In the genomic region with DNA sequence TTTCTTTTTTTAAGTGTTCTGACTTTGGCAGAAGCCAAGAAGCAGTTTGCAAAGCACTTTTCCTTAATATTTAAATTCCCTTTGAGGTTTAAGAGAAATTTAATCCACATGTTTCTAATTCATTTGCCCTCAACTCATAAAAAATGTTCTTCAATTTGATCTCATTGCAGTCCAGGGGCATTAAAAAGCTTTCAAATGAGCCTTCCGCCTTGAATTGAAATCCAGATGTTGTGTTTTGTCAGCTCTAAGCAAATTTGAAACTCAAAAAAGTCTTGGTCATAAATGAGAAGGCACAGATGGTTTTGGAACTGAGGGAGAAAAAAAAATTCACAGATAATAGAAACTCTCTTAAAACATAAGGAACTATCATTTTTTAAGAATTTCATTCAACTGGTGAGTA, we compare ENCODE assay signal across 30 cellular contexts.
"Had no signal": no experiment of that assay in that cellular context is flagged by ENCODE, and none has a peak within 500 bp of the region (broad histone marks: within the 10 kb centered on the region; RNA-seq: fewer than 3 reads in every experiment).

No MANE protein-coding gene starts in this region.

- H3K36me3 ChIP-seq: neural progenitor cell, ovary, right lobe of liver, sigmoid colon, stomach, suprapubic skin, thoracic aorta, thyroid gland, tibial nerve, upper lobe of left lung, vagina had no signal

- H3K4me3 ChIP-seq: neural progenitor cell, ovary, psoas muscle, right lobe of liver, sigmoid colon, stomach, suprapubic skin, thoracic aorta, thyroid gland, tibial nerve, upper lobe of left lung, vagina had no signal

- H3K4me3 Mint-ChIP-seq: natural killer cell; nephron; neural progenitor cell; stimulated activated effector memory CD8-positive, alpha-beta T cell treated with anti-CD3 and anti-CD28 coated beads, Interleukin-12 subunit alpha, Interleukin-12 subunit beta, amount 100 ng/mL, for 72 hours; stimulated activated naive B cell treated with anti-CD40 and anti-IgM and Interleukin-4, amounts not matched to agents 10 μg/mL and 1 μg/mL and 100 μg/mL, for 72 hours; stimulated activated naive CD8-positive, alpha-beta T cell treated with anti-CD3 and anti-CD28 coated beads, Interleukin-15, Interleukin-2, amounts not matched to agents 100 ng/mL and 50 ng/mL, for 24 hours had no signal

- H3K4me2 ChIP-seq: neural progenitor cell had no signal

- H3K9me3 Mint-ChIP-seq: nephron, neural progenitor cell had no signal

- H3K36me3 Mint-ChIP-seq: neural progenitor cell; stimulated activated effector memory CD8-positive, alpha-beta T cell treated with anti-CD3 and anti-CD28 coated beads, Interleukin-12 subunit alpha, Interleukin-12 subunit beta, amount 100 ng/mL, for 72 hours; stimulated activated naive B cell treated with anti-CD40 and anti-IgM and Interleukin-4, amounts not matched to agents 10 μg/mL and 1 μg/mL and 100 μg/mL, for 72 hours had no signal

- H3K27ac ChIP-seq: neural progenitor cell, ovary, parathyroid adenoma, psoas muscle, right lobe of liver, sigmoid colon, stomach, suprapubic skin, thoracic aorta, thyroid gland, tibial nerve, upper lobe of left lung, vagina had no signal

- H3K27me3 ChIP-seq: neural progenitor cell, ovary, right lobe of liver, sigmoid colon, stomach, suprapubic skin, thyroid gland, tibial nerve, upper lobe of left lung, vagina had no signal

- H3K27ac Mint-ChIP-seq: natural killer cell; neural progenitor cell; progenitor cell of endocrine pancreas; stimulated activated effector memory CD8-positive, alpha-beta T cell treated with anti-CD3 and anti-CD28 coated beads, Interleukin-12 subunit alpha, Interleukin-12 subunit beta, amount 100 ng/mL, for 72 hours; stimulated activated naive B cell treated with anti-CD40 and anti-IgM and Interleukin-4, amounts not matched to agents 10 μg/mL and 1 μg/mL and 100 μg/mL, for 72 hours; stimulated activated naive CD8-positive, alpha-beta T cell treated with anti-CD3 and anti-CD28 coated beads, Interleukin-15, Interleukin-2, amounts not matched to agents 100 ng/mL and 50 ng/mL, for 24 hours had no signal

- H3K9me3 ChIP-seq: ovary, psoas muscle, right lobe of liver, stomach, suprapubic skin, thoracic aorta, thyroid gland, tibial nerve, upper lobe of left lung, vagina had no signal

- H3K9ac ChIP-seq: neural progenitor cell, parathyroid adenoma had no signal

- ATAC-seq: natural killer cell; psoas muscle; right cardiac atrium; right lobe of liver; stimulated activated effector memory CD8-positive, alpha-beta T cell treated with anti-CD3 and anti-CD28 coated beads, Interleukin-12 subunit alpha, Interleukin-12 subunit beta, amount 100 ng/mL, for 72 hours; stimulated activated naive B cell treated with anti-CD40 and anti-IgM and Interleukin-4, amounts not matched to agents 10 μg/mL and 1 μg/mL and 100 μg/mL, for 72 hours had no signal

- FAIRE-seq: small intestine, urothelium cell line had no signal

- H3K27me3 Mint-ChIP-seq: progenitor cell of endocrine pancreas; stimulated activated naive B cell treated with anti-CD40 and anti-IgM and Interleukin-4, amounts not matched to agents 10 μg/mL and 1 μg/mL and 100 μg/mL, for 72 hours; stimulated activated naive CD8-positive, alpha-beta T cell treated with anti-CD3 and anti-CD28 coated beads, Interleukin-15, Interleukin-2, amounts not matched to agents 100 ng/mL and 50 ng/mL, for 24 hours had no signal

- H3K4me1 ChIP-seq: neural progenitor cell, parathyroid adenoma, psoas muscle, right lobe of liver, sigmoid colon, stomach, suprapubic skin, thyroid gland, tibial nerve, upper lobe of left lung, vagina had no signal

- DNase-seq: natural killer cell; occipital lobe; ovary; posterior cingulate gyrus; psoas muscle; right cardiac atrium; right lobe of liver; sigmoid colon; small intestine; stimulated activated CD4-positive, alpha-beta T cell treated with anti-CD3 and anti-CD28 coated beads, Interleukin-15, amount 100 ng/mL, for 24 hours; stimulated activated CD4-positive, alpha-beta T cell treated with anti-CD3 and anti-CD28 coated beads, Interleukin-2, amount 100 ng/mL, for 24 hours; stimulated activated CD4-positive, alpha-beta T cell treated with anti-CD3 and anti-CD28 coated beads, Interleukin-2, amount 100 ng/mL, for 48 hours; stimulated activated CD4-positive, alpha-beta T cell treated with anti-CD3 and anti-CD28 coated beads, Interleukin-4, amount 100 ng/mL, for 24 hours; stimulated activated naive B cell treated with anti-CD40 and anti-IgM and Interleukin-4, amounts not matched to agents 10 μg/mL and 1 μg/mL and 100 μg/mL, for 72 hours; stimulated activated naive CD4-positive, alpha-beta T cell treated with Interleukin-2 at 50 U/mL for 16 hours; stomach; thyroid gland; trophoblast cell; upper lobe of left lung had no signal

- H3K4me1 Mint-ChIP-seq: natural killer cell; stimulated activated effector memory CD8-positive, alpha-beta T cell treated with anti-CD3 and anti-CD28 coated beads, Interleukin-12 subunit alpha, Interleukin-12 subunit beta, amount 100 ng/mL, for 72 hours; stimulated activated naive B cell treated with anti-CD40 and anti-IgM and Interleukin-4, amounts not matched to agents 10 μg/mL and 1 μg/mL and 100 μg/mL, for 72 hours had no signal

- H2AFZ ChIP-seq: neural progenitor cell, parathyroid adenoma had no signal

- H3K79me2 ChIP-seq: parathyroid adenoma had no signal
